Comparison of ENCODE assay signal across 8 cellular contexts in the genomic region with DNA sequence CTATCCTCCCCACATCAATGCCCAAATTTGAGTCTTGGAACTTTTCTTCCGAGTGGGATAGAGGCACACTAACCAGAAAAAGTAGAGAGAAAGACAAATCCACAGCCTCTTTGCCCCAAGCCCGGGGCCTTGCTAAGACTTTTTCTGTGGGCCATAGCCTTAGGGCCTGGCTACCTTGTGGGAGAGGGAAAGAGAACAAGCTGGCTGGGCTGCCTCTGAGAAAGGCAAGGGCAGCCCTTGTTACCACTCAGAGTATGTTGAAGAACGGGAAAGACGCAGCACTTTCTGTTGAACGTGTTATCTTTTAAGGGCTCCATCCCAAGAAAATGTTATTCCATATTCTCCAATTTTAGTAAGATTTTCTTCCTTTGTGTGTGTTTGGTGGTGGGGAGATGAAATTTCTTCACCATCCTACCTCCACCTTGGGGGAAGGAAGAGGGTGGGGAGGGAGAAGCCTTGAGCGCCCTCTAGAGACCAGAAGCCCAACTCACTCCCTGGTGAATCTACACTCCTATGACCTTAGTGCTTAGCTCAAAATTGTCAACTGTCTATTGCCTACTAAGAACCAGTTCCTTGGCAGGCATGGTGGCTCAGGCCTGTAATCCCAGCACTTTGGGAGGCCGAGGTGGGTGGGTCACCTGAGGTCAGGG. TPM values are rescaled to one million over a fixed set of nuclear protein-coding genes. Genes with fewer than 3 reads are reported as not detected.
DNase-seq lines count a peak whose midpoint lies in the region; ATAC-seq, FAIRE-seq and TF ChIP-seq lines count a peak whose summit lies in the region.

No MANE protein-coding gene starts in this region.

- no peaks in the 10 kb centered on the region for H3K9me3 ChIP-seq in BLaER1
- no peaks in the 10 kb centered on the region for H3K9me3 ChIP-seq in K562 (replicated peaks; ENCODE audit: control insufficient read depth, insufficient read depth, low read depth, low read length)

- H3K4me3 ChIP-seq in BLaER1 (no peak overlapping the region), GM23338 (no peak overlapping the region), K562 (no peak overlapping the region)

- intact Hi-C loops in K562 (cut with micrococcal nuclease): no loop called here
- intact Hi-C loops in natural killer cell (cut with micrococcal nuclease): loop anchor here (1.0 kb wide), 1 partner anchor 105 kb away; the partner anchor contains the start of gene SMKR1

- H2AFZ ChIP-seq in GM23338 (no peak overlapping the region), K562 (ENCODE audit: low read depth, low read length) (no peak overlapping the region)

- in situ Hi-C loops in K562 (cut with MboI): no loop called here

- TF ChIP-seq RAD21 in K562 (CRISPR knock-in tag; conservative IDR thresholded peaks at IDR 0.05 in 1 of 2, IDR thresholded peaks at IDR 0.05 in 1 of 2): peak; percentile 49 to 70

- H3K4me3 Mint-ChIP-seq in GM23338 (no peak overlapping the region), natural killer cell (no peak overlapping the region)

- H3K4me1 Mint-ChIP-seq in GM23338 (peaks cover 19% of the 10 kb centered on the region), natural killer cell (peaks cover 50 to 71% of the 10 kb centered on the region in 2 donors)

- CTCF ChIA-PET in K562 (lab: Yijun Ruan, JAX; ENCODE audit: low intra/inter-chr PET ratio): no interaction called here

- H3K9me1 ChIP-seq in K562 (ENCODE audit: control insufficient read depth, insufficient read depth, low read length): no peaks in the 10 kb centered on the region

- no peak overlapping the region for H3K27ac Mint-ChIP-seq in GM23338
- peak overlapping the region; percentile 52 to 76 for H3K27ac Mint-ChIP-seq in natural killer cell

- DNase-seq in GM23338 (ENCODE audit: low spot score) (peak; percentile 82), RPMI8226 (peak; percentile 52), K562 (ENCODE audit: extremely low read depth in 1 of 4, low spot score in 3 of 4) (peak; percentile 78 to 86 (median 84)), natural killer cell (peak; percentile 34)

- TF ChIP-seq EP300 in K562 (IDR thresholded peaks at IDR 0.05; ENCODE audit: low read length): no peak

- H3K9ac ChIP-seq in BLaER1 (no peak overlapping the region), K562 (ENCODE audit: insufficient read depth in 1 of 2, low read depth in 2 of 2, low read length in 2 of 2) (no peak overlapping the region)

- H3K36me3 Mint-ChIP-seq in GM23338 (ENCODE audit: low read depth) (peaks cover 20% of the 10 kb centered on the region), natural killer cell (no peaks in the 10 kb centered on the region)

- H3K4me2 ChIP-seq in BLaER1: peak overlapping the region; percentile 42
- no peak overlapping the region for H3K4me2 ChIP-seq in GM23338
- no peak overlapping the region for H3K4me2 ChIP-seq in K562 (ENCODE audit: insufficient read depth, low read length)

- no peaks in the 10 kb centered on the region for H3K9me2 ChIP-seq in GM23338 (ENCODE audit: insufficient read depth)

- H3K27ac ChIP-seq in BLaER1 (0 out of 2 replicates have a peak overlapping the region, but pooled peaks have one; percentile 2), GM23338 (ENCODE audit: low read depth) (no peak overlapping the region), K562 (ENCODE audit: extremely low read depth, low read depth, low read length) (no peak overlapping the region)

- H3K36me3 ChIP-seq in BLaER1 (peaks cover 27% of the 10 kb centered on the region), GM23338 (ENCODE audit: insufficient read depth) (no peaks in the 10 kb centered on the region; the same call in 1 of the 2 replicates), K562 (ENCODE audit: control insufficient read depth, insufficient read depth, low read length) (peaks cover 33% of the 10 kb centered on the region)

- H3K79me2 ChIP-seq in GM23338 (replicated peaks; ENCODE audit: insufficient read depth): peaks cover 9% of the 10 kb centered on the region
- H3K79me2 ChIP-seq in K562 (ENCODE audit: control insufficient read depth, insufficient read depth, low read length): peaks cover 30% of the 10 kb centered on the region

- H3K27me3 Mint-ChIP-seq in GM23338 (ENCODE audit: insufficient read depth, low read depth, poor library complexity) (peaks cover 13% of the 10 kb centered on the region), natural killer cell (ENCODE audit: low read depth in 2 of 2) (no peaks in the 10 kb centered on the region)

- peak; percentile 63 for ATAC-seq in GM23338
- ATAC-seq in K562: peak; percentile 61
- ATAC-seq in natural killer cell: no peak
- ATAC-seq in esophagus mucosa: no peak
- ATAC-seq in HG02763 (IDR thresholded peaks at IDR 0.05; ENCODE audit: unreplicated experiment): no peak
- no peak for ATAC-seq in HG03354 (IDR thresholded peaks at IDR 0.05; ENCODE audit: poor library complexity, severe bottlenecking, unreplicated experiment)

- FAIRE-seq in K562 (lab: Jason Lieb, UNC): peak; percentile 82

- H3K27me3 ChIP-seq in BLaER1 (no peaks in the 10 kb centered on the region), GM23338 (ENCODE audit: insufficient read depth) (no peaks in the 10 kb centered on the region), K562 (ENCODE audit: control insufficient read depth in 2 of 2, insufficient read depth in 2 of 2, low read length in 2 of 2) (no peaks in the 10 kb centered on the region)

- H3F3A ChIP-seq in GM23338 (replicated peaks; ENCODE audit: low read depth): no peaks in the 10 kb centered on the region

- TF ChIP-seq POLR2A in K562 (conservative IDR thresholded peaks at IDR 0.05): no peak

- peaks cover 7% of the 10 kb centered on the region for H4K20me1 ChIP-seq in BLaER1
- H4K20me1 ChIP-seq in GM23338 (replicated peaks; ENCODE audit: insufficient read depth): peaks cover 25% of the 10 kb centered on the region; the same call in 1 of the 2 replicates
- H4K20me1 ChIP-seq in K562 (replicated peaks; ENCODE audit: control insufficient read depth, insufficient read depth, low read length): peaks cover 3% of the 10 kb centered on the region; the same call in 1 of the 2 replicates

- WGBS in K562 (ENCODE audit: insufficient coverage, low coverage, missing lambda C conversion rate): 74% methylated on average over 7 of the region's 7 CpGs

- TF ChIP-seq CTCF in GM23338 (conservative IDR thresholded peaks at IDR 0.05; ENCODE audit: low read depth in 2 of 2) (peak; percentile 84 to 88), K562 (IDR thresholded peaks at IDR 0.05 in 2 of 3, conservative IDR thresholded peaks at IDR 0.05 in 1 of 3; ENCODE audit: insufficient read depth in 2 of 3, low read depth in 1 of 3, low read length in 3 of 3) (peak; percentile 80 to 94 (median 90)), natural killer cell (IDR thresholded peaks at IDR 0.05) (peak; percentile 64)

- H3K4me1 ChIP-seq in BLaER1 (peaks cover 36% of the 10 kb centered on the region), GM23338 (ENCODE audit: insufficient read depth) (0 out of 2 replicates have a peak, but pooled peaks cover under 1% of the 10 kb centered on the region), K562 (replicated peaks in 1 of 2; ENCODE audit: control insufficient read depth in 2 of 2, insufficient read depth in 2 of 2, low read length in 2 of 2) (peaks cover 3 to 6% of the 10 kb centered on the region in 2 experiments; a peak in 2 of 5 replicates)

- no peaks in the 10 kb centered on the region; the same call in 2 of the 3 replicates for H3K9me3 Mint-ChIP-seq in GM23338
- H3K9me3 Mint-ChIP-seq in natural killer cell: no peaks in the 10 kb centered on the region

- POLR2A ChIA-PET in K562 (lab: Yijun Ruan, JAX): interaction anchor here (1.0 kb wide), 2 partner anchors 9 to 32 kb away, joined by 3 to 4 read pairs; no protein-coding TSS in a partner anchor

- no TSS peak for BruUV-seq in K562 (replicated peaks; lab: Mats Ljungman, UMichigan)

TF ChIP-seq in K562, 482 proteins besides CTCF, POLR2A, EP300 and RAD21 (continues in another document):
- TF ChIP-seq TEAD4 (IDR thresholded peaks at IDR 0.05; ENCODE audit: low read length): peak; percentile 7; the same call in 1 of the 2 replicates
- no peak for TF ChIP-seq TEAD4 (CRISPR knock-in tag; IDR thresholded peaks at IDR 0.05; ENCODE audit: borderline replicate concordance)
- no peak for TF ChIP-seq ZNF12 (CRISPR knock-in tag; IDR thresholded peaks at IDR 0.05)
- TF ChIP-seq BRCA1 (IDR thresholded peaks at IDR 0.05): no peak
- no peak for TF ChIP-seq BRCA1 (CRISPR knock-in tag; IDR thresholded peaks at IDR 0.05)
- no peak for TF ChIP-seq ATF3 (IDR thresholded peaks at IDR 0.05)
- 0 out of 2 replicates have a peak, but pooled peaks have one; percentile 36 for TF ChIP-seq ATF3 (CRISPR knock-in tag; conservative IDR thresholded peaks at IDR 0.05)
- no peak for TF ChIP-seq ZNF644 (tag; IDR thresholded peaks at IDR 0.05; ENCODE audit: low read depth)

RNA-seq across cellular contexts. Expression of gene NRF1, which starts 3.9 kb away (rescaled TPM):
- total RNA-seq in GM23338 (2014; rRNA removed; shearing (Covaris generic)): 24.6 and 26.7 TPM in 2 replicates
- polyA plus RNA-seq in GM23338 (2016; fragmentation: Nextera tagmentation; extraction: Ambion mirVana) (4.8 and 5.3 TPM in 2 replicates), K562 (2011; rRNA removed) (28.8 and 29.4 TPM in 2 replicates), K562 (2014; fragmentation: Illumina TruSeq; extraction: Trizol) (19.9 and 24.3 TPM in 2 replicates), K562 (2014; fragmentation: Nextera tagmentation; extraction: Ambion mirVana) (1 to 10 TPM; 8.6 to 8.9 TPM), K562 (2014; rRNA removed) (20.8 and 25.0 TPM in 2 replicates)
- total RNA-seq in K562 (2011; cell fraction: chromatin; rRNA removed; ENCODE audit: low replicate concordance): 82.6 and 84.4 TPM in 2 replicates
- 37.0 and 42.8 TPM in 2 replicates for total RNA-seq in K562 (2011; cell fraction: nucleolus; rRNA removed)
- 60.8 and 84.7 TPM in 2 replicates for total RNA-seq in K562 (2011; cell fraction: nucleoplasm; rRNA removed)
- total RNA-seq in K562 (2014; rRNA removed) (16.2 and 17.5 TPM in 2 replicates), K562 (2014; rRNA removed; fragmentation: Illumina TruSeq; extraction: Trizol) (17.8 and 18.5 TPM in 2 replicates), K562 (2015; rRNA removed; fragmentation: Illumina TruSeq; extraction: Trizol) (17.6 and 20.3 TPM in 2 replicates), K562 (2021) (20.9 and 22.6 TPM in 2 replicates), natural killer cell (10 to 100 TPM; 39.8 to 43.5 (median 40.1) TPM), esophagus mucosa (9.1 TPM)
- 20.4 and 25.5 TPM in 2 replicates for polyA plus RNA-seq in K562 (2011; cell fraction: cytosol; rRNA removed)
- 31.6 and 40.0 TPM in 2 replicates for polyA plus RNA-seq in K562 (2011; cell fraction: nucleus; rRNA removed)
- polyA plus RNA-seq in K562 (2012): 13.5 and 18.1 TPM in 2 replicates
- polyA minus RNA-seq in K562 (2011; rRNA and poly(A)+ RNA removed): 44.2 and 48.6 TPM in 2 replicates
- 16.7 and 17.8 TPM in 2 replicates for polyA minus RNA-seq in K562 (2011; cell fraction: cytosol; rRNA and poly(A)+ RNA removed)
- polyA minus RNA-seq in K562 (2011; cell fraction: nucleus; rRNA and poly(A)+ RNA removed): 24.8 and 35.5 TPM in 2 replicates

Comparison
In these comparisons a context has a peak if more than half of its experiments do, and no peak if none do; other contexts are left out.
1. ATAC-seq: peak in GM23338 (single experiment) and K562 (single experiment); none in natural killer cell (0 of 3), esophagus mucosa (single experiment), HG02763 (single experiment) and HG03354 (single experiment).
2. DNase-seq: peak in every context shown above with its lines; median percentile 84 in K562; 82 in GM23338; 52 in RPMI8226; 34 in natural killer cell.
3. Peak in every context shown above with its lines, with median percentiles within 50 percentile points of each other: CTCF ChIP-seq.